In the genomic region with DNA sequence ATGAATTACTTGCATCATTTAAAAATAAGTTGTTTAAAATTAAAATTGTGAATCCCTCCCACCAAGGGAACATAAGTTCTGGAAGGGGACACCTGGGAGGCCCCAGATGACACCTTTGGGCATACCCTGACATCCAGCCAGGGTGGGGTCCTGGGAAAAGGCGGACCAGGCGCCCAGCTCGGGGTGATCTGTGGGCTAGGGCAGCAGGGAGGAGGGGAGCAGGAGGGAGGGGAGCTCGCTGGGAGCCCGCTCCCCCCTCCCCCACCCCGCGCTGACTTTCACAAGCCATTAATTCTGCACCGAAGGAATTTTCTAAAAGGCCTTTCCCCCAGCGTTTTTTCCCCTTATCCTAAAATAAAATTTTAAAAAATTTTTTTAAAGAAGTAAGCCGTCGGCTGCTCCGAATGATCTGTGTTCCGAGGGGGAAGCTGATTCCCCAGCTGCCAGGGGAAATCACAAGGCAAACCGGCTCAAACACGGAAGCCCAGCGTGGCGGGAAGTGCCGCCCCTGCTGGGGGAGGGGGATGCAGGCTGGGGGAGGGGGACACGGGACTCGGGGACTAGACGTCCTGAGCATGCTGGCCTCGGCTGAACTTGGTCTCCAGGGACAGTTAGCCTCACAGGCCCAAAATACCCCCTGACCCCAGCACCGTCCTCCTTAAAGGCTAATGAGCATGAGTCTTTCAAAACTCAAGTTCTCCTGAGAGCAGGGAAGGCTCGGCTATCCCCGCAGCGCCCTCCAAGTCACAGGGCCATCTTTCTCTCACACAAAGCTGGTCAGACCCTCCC, we compare ENCODE assay signal across 9 cellular contexts. TPM values are rescaled to one million over a fixed set of nuclear protein-coding genes. Genes with fewer than 3 reads are reported as not detected.
DNase-seq lines count a peak whose midpoint lies in the region; ATAC-seq and TF ChIP-seq lines count a peak whose summit lies in the region.
"Had no signal": no experiment of that assay in that cellular context is flagged by ENCODE, and none has a peak within 500 bp of the region (broad histone marks: within the 10 kb centered on the region; RNA-seq: fewer than 3 reads in every experiment).

No MANE protein-coding gene starts in this region.

- no peaks in the 10 kb centered on the region for H3K79me2 ChIP-seq in OCI-LY3 (ENCODE audit: low read length)

- peaks cover 0 to 57% (median 16%) of the 10 kb centered on the region in 11 experiments; a peak in 17 of 22 replicates for H3K36me3 ChIP-seq in BLaER1 treated with 17β-estradiol and CSF1 and Interleukin-3, amounts not matched to agents 10 nM and 100 nM
- no peaks in the 10 kb centered on the region for H3K36me3 ChIP-seq in OCI-LY3 (replicated peaks; ENCODE audit: low read depth, low read length)
- H3K36me3 ChIP-seq in neutrophil = no peaks in the 10 kb centered on the region
- H3K36me3 ChIP-seq in MG63 = peaks cover 3% of the 10 kb centered on the region; the same call in 1 of the 2 replicates

- H3K4me3 ChIP-seq in BLaER1 treated with 17β-estradiol and CSF1 and Interleukin-3, amounts not matched to agents 10 nM and 100 nM = peak overlapping the region; percentile 37 to 96 (median 54)
- H3K4me3 ChIP-seq in OCI-LY3 (ENCODE audit: low read length) (peak overlapping the region; percentile 47), neutrophil (ENCODE audit: low read depth in 1 of 2, low read length in 1 of 2) (peak overlapping the region; percentile 50 to 53), MG63 (no peak overlapping the region)

- peaks cover 0 to 82% (median 11%) of the 10 kb centered on the region in 11 experiments; a peak in 11 of 22 replicates for H4K20me1 ChIP-seq in BLaER1 treated with 17β-estradiol and CSF1 and Interleukin-3, amounts not matched to agents 10 nM and 100 nM
- H4K20me1 ChIP-seq in OCI-LY3 (ENCODE audit: insufficient read depth, low read length) = no peaks in the 10 kb centered on the region

- H3K4me3 Mint-ChIP-seq in activated naive CD4-positive, alpha-beta T cell treated with anti-CD3 and anti-CD28 coated beads for 36 hours = no peak overlapping the region

- DNase-seq in germinal center (ENCODE audit: low spot score) (peak; percentile 44), MG63 (no peak), RPMI8226 (no peak)
- no peak for DNase-seq in activated naive CD4-positive, alpha-beta T cell treated with anti-CD3 and anti-CD28 coated beads for 36 hours

- H3K4me1 Mint-ChIP-seq in activated naive CD4-positive, alpha-beta T cell treated with anti-CD3 and anti-CD28 coated beads for 36 hours (ENCODE audit: low read depth) = peaks cover 15% of the 10 kb centered on the region

- intact Hi-C loops in activated naive CD4-positive, alpha-beta T cell treated with anti-CD3 and anti-CD28 coated beads for 36 hours (cut with micrococcal nuclease) = no loop called here

- no peak overlapping the region for H3K27ac Mint-ChIP-seq in activated naive CD4-positive, alpha-beta T cell treated with anti-CD3 and anti-CD28 coated beads for 36 hours

- H3K36me3 Mint-ChIP-seq in activated naive CD4-positive, alpha-beta T cell treated with anti-CD3 and anti-CD28 coated beads for 36 hours (ENCODE audit: low read depth) = no peaks in the 10 kb centered on the region

- peak overlapping the region; percentile 82 to 95 (median 87) for H3K9ac ChIP-seq in BLaER1 treated with 17β-estradiol and CSF1 and Interleukin-3, amounts not matched to agents 10 nM and 100 nM
- H3K9ac ChIP-seq in OCI-LY3 (ENCODE audit: low read length) = peak overlapping the region; percentile 48
- H3K9ac ChIP-seq: KMS-11 had no signal

- no peaks in the 10 kb centered on the region for H3K27me3 ChIP-seq in BLaER1 treated with 17β-estradiol and CSF1 and Interleukin-3, amounts not matched to agents 10 nM and 100 nM
- H3K27me3 ChIP-seq in OCI-LY3 (ENCODE audit: low read depth, low read length) (no peaks in the 10 kb centered on the region), neutrophil (peaks cover 29% of the 10 kb centered on the region), MG63 (no peaks in the 10 kb centered on the region)

- peak overlapping the region; percentile 92 to 100 (median 99) for H3K4me2 ChIP-seq in BLaER1 treated with 17β-estradiol and CSF1 and Interleukin-3, amounts not matched to agents 10 nM and 100 nM
- H3K4me2 ChIP-seq in OCI-LY3 (ENCODE audit: low read length) = peak overlapping the region; percentile 59
- H3K4me2 ChIP-seq: KMS-11 had no signal

- ATAC-seq in HG03457 (IDR thresholded peaks at IDR 0.05; ENCODE audit: unreplicated experiment) = no peak

- CTCF ChIA-PET in activated naive CD4-positive, alpha-beta T cell treated with anti-CD3 and anti-CD28 coated beads for 36 hours (lab: Charles Lee) = interaction anchor here (0.7 to 1.3 kb wide), 2 partner anchors 37 to 163 kb away, joined by 3 read pairs; no protein-coding TSS in a partner anchor

- H3K27ac ChIP-seq in BLaER1 treated with 17β-estradiol and CSF1 and Interleukin-3, amounts not matched to agents 10 nM and 100 nM = peak overlapping the region; percentile 90 to 100 (median 98)
- no peak overlapping the region for H3K27ac ChIP-seq in OCI-LY3 (ENCODE audit: low read length)
- no peak overlapping the region for H3K27ac ChIP-seq in neutrophil
- H3K27ac ChIP-seq: KMS-11 had no signal

- H3K4me1 ChIP-seq in BLaER1 treated with 17β-estradiol and CSF1 and Interleukin-3, amounts not matched to agents 10 nM and 100 nM = peaks cover 96 to 100% (median 98%) of the 10 kb centered on the region in 10 experiments
- H3K4me1 ChIP-seq in OCI-LY3 (ENCODE audit: low read length) (peaks cover 12% of the 10 kb centered on the region; the same call in 1 of the 2 replicates), neutrophil (ENCODE audit: control insufficient read depth in 1 of 2, insufficient read depth in 1 of 2, low read depth in 1 of 2, low read length in 1 of 2) (peaks cover 31% of the 10 kb centered on the region in 2 experiments)

- no peaks in the 10 kb centered on the region for H3K9me3 Mint-ChIP-seq in activated naive CD4-positive, alpha-beta T cell treated with anti-CD3 and anti-CD28 coated beads for 36 hours

- TF ChIP-seq CTCF in OCI-LY3 (IDR thresholded peaks at IDR 0.05; ENCODE audit: low read depth, low read length) = no peak
- TF ChIP-seq CTCF in neutrophil (IDR thresholded peaks at IDR 0.05) = no peak

- peak overlapping the region; percentile 71 for H2AFZ ChIP-seq in OCI-LY3 (ENCODE audit: low read depth, low read length)

- H3K9me3 ChIP-seq in BLaER1 treated with 17β-estradiol and CSF1 and Interleukin-3, amounts not matched to agents 10 nM and 100 nM (replicated peaks in 1 of 11) = no peaks in the 10 kb centered on the region
- no peaks in the 10 kb centered on the region for H3K9me3 ChIP-seq in OCI-LY3 (ENCODE audit: insufficient read depth, low read length)
- H3K9me3 ChIP-seq in neutrophil = no peaks in the 10 kb centered on the region
- H3K9me3 ChIP-seq in MG63 = no peaks in the 10 kb centered on the region

- peaks cover 5% of the 10 kb centered on the region for H3K27me3 Mint-ChIP-seq in activated naive CD4-positive, alpha-beta T cell treated with anti-CD3 and anti-CD28 coated beads for 36 hours (ENCODE audit: low read depth)

RNA-seq across cellular contexts. Expression of a gene that starts 13.9 kb away (rescaled TPM):
- total RNA-seq in MG63 (2014; rRNA removed; shearing (Covaris generic); ENCODE audit: low replicate concordance) = 5.8 and 21.9 TPM in 2 replicates
- total RNA-seq in activated naive CD4-positive, alpha-beta T cell treated with anti-CD3 and anti-CD28 coated beads for 36 hours = 1 to 10 TPM; 5.1 to 6.2 TPM

RNA-seq across cellular contexts. Expression of a gene that starts 49.6 kb away (rescaled TPM):
- not detected in 2 replicates for total RNA-seq in MG63 (2014; rRNA removed; shearing (Covaris generic); ENCODE audit: low replicate concordance)
- not detected for total RNA-seq in activated naive CD4-positive, alpha-beta T cell treated with anti-CD3 and anti-CD28 coated beads for 36 hours

Comparison
In these comparisons a context has a peak if more than half of its experiments do, and no peak if none do; other contexts are left out.
1. H3K27ac ChIP-seq: peak in BLaER1 treated with 17β-estradiol and CSF1 and Interleukin-3, amounts not matched to agents 10 nM and 100 nM (11 of 11); none in OCI-LY3 (single experiment) and neutrophil (single experiment).